In genomic region chr17:50146927-50147640, GRCh38 we compare ENCODE assay signal across 8 cellular contexts. TPM values are rescaled to one million over a fixed set of nuclear protein-coding genes. Genes with fewer than 3 reads are reported as not detected.
DNase-seq lines count a peak whose midpoint lies in the region; ATAC-seq and TF ChIP-seq lines count a peak whose summit lies in the region.

No MANE protein-coding gene starts in this region.

- ATAC-seq in right cardiac atrium: peak in 1 of 2 donors; percentile 3
- ATAC-seq in stimulated activated memory B cell treated with anti-CD40 and anti-IgM and Interleukin-4, amounts not matched to agents 10 μg/mL and 1 μg/mL and 100 μg/mL, for 72 hours: no peak
- ATAC-seq in HG03097 (IDR thresholded peaks at IDR 0.05; ENCODE audit: low FRiP score, unreplicated experiment): no peak

- H3K27ac ChIP-seq in right cardiac atrium (ENCODE audit: low read length) (peak overlapping the region; percentile 73), WERI-Rb-1 (no peak overlapping the region; the same call in 1 of the 2 replicates)

- DNase-seq in activated T-helper 1 cell treated with anti-CD3 and anti-CD28 coated beads, Interleukin-12 subunit alpha, Interleukin-12 subunit beta, Interleukin-2, Interleukin-4 antibody, amounts not matched to agents 30 ng/mL and 10 ng/mL and 1 ng/mL, durations not matched to agents 14 hours and 24 hours and 36 hours (ENCODE audit: low spot score): no peak
- DNase-seq in right cardiac atrium (peak in 2 of 3 donors; percentile 79 to 83), NCI-H510A treated with DMSO at 0.1 percent for 48 hours (lab: John Stamatoyannopoulos, UW) (no peak), WERI-Rb-1 (no peak), ecto neural progenitor cell (ENCODE audit: low spot score) (no peak)

- H3K36me3 Mint-ChIP-seq in activated T-helper 1 cell treated with anti-CD3 and anti-CD28 coated beads, Interleukin-12 subunit alpha, Interleukin-12 subunit beta, Interleukin-2, Interleukin-4 antibody, amounts not matched to agents 30 ng/mL and 10 ng/mL and 1 ng/mL, durations not matched to agents 14 hours and 24 hours and 36 hours (ENCODE audit: low read depth): peaks cover 42% of the 10 kb centered on the region
- H3K36me3 Mint-ChIP-seq in stimulated activated memory B cell treated with anti-CD40 and anti-IgM and Interleukin-4, amounts not matched to agents 10 μg/mL and 1 μg/mL and 100 μg/mL, for 72 hours: peaks cover 66% of the 10 kb centered on the region

- H3K4me1 ChIP-seq in right cardiac atrium (ENCODE audit: control insufficient read depth, insufficient read depth, low read length): peaks cover 12% of the 10 kb centered on the region

- peaks cover 65% of the 10 kb centered on the region for H3K4me1 Mint-ChIP-seq in activated T-helper 1 cell treated with anti-CD3 and anti-CD28 coated beads, Interleukin-12 subunit alpha, Interleukin-12 subunit beta, Interleukin-2, Interleukin-4 antibody, amounts not matched to agents 30 ng/mL and 10 ng/mL and 1 ng/mL, durations not matched to agents 14 hours and 24 hours and 36 hours (ENCODE audit: low read depth)
- peaks cover 58% of the 10 kb centered on the region for H3K4me1 Mint-ChIP-seq in stimulated activated memory B cell treated with anti-CD40 and anti-IgM and Interleukin-4, amounts not matched to agents 10 μg/mL and 1 μg/mL and 100 μg/mL, for 72 hours

- 17% methylated on average over 14 of the region's 14 CpGs for WGBS in right cardiac atrium

- intact Hi-C loops in activated T-helper 1 cell treated with anti-CD3 and anti-CD28 coated beads, Interleukin-12 subunit alpha, Interleukin-12 subunit beta, Interleukin-2, Interleukin-4 antibody, amounts not matched to agents 30 ng/mL and 10 ng/mL and 1 ng/mL, durations not matched to agents 14 hours and 24 hours and 36 hours (cut with micrococcal nuclease): no loop called here
- intact Hi-C loops in right cardiac atrium (cut with DNase I): no loop called here

- peaks cover 60% of the 10 kb centered on the region for H3K36me3 ChIP-seq in WERI-Rb-1

- no peaks in the 10 kb centered on the region for H3K9me3 Mint-ChIP-seq in activated T-helper 1 cell treated with anti-CD3 and anti-CD28 coated beads, Interleukin-12 subunit alpha, Interleukin-12 subunit beta, Interleukin-2, Interleukin-4 antibody, amounts not matched to agents 30 ng/mL and 10 ng/mL and 1 ng/mL, durations not matched to agents 14 hours and 24 hours and 36 hours
- no peaks in the 10 kb centered on the region for H3K9me3 Mint-ChIP-seq in stimulated activated memory B cell treated with anti-CD40 and anti-IgM and Interleukin-4, amounts not matched to agents 10 μg/mL and 1 μg/mL and 100 μg/mL, for 72 hours

- in situ Hi-C loops in GM18951 (cut with MboI; ENCODE audit: low sequenced_read_pairs, unreplicated experiment): no loop called here

- TF ChIP-seq CTCF in WERI-Rb-1 (IDR thresholded peaks at IDR 0.05; ENCODE audit: low read depth, low read length): no peak

- no peaks in the 10 kb centered on the region for H3K27me3 Mint-ChIP-seq in activated T-helper 1 cell treated with anti-CD3 and anti-CD28 coated beads, Interleukin-12 subunit alpha, Interleukin-12 subunit beta, Interleukin-2, Interleukin-4 antibody, amounts not matched to agents 30 ng/mL and 10 ng/mL and 1 ng/mL, durations not matched to agents 14 hours and 24 hours and 36 hours (ENCODE audit: insufficient read depth)
- H3K27me3 Mint-ChIP-seq in stimulated activated memory B cell treated with anti-CD40 and anti-IgM and Interleukin-4, amounts not matched to agents 10 μg/mL and 1 μg/mL and 100 μg/mL, for 72 hours: no peaks in the 10 kb centered on the region

- H3K27me3 ChIP-seq in right cardiac atrium (ENCODE audit: control insufficient read depth, insufficient read depth) (no peaks in the 10 kb centered on the region), WERI-Rb-1 (ENCODE audit: insufficient read depth, low read depth, severe bottlenecking) (no peaks in the 10 kb centered on the region)

- peak overlapping the region; percentile 94 for H3K27ac Mint-ChIP-seq in activated T-helper 1 cell treated with anti-CD3 and anti-CD28 coated beads, Interleukin-12 subunit alpha, Interleukin-12 subunit beta, Interleukin-2, Interleukin-4 antibody, amounts not matched to agents 30 ng/mL and 10 ng/mL and 1 ng/mL, durations not matched to agents 14 hours and 24 hours and 36 hours
- peak overlapping the region; percentile 93 for H3K27ac Mint-ChIP-seq in stimulated activated memory B cell treated with anti-CD40 and anti-IgM and Interleukin-4, amounts not matched to agents 10 μg/mL and 1 μg/mL and 100 μg/mL, for 72 hours

- H3K9me3 ChIP-seq in right cardiac atrium (ENCODE audit: control insufficient read depth, low read length): no peaks in the 10 kb centered on the region
- no peaks in the 10 kb centered on the region for H3K9me3 ChIP-seq in WERI-Rb-1 (ENCODE audit: severe bottlenecking)

- peak overlapping the region; percentile 98 for H3K4me3 Mint-ChIP-seq in activated T-helper 1 cell treated with anti-CD3 and anti-CD28 coated beads, Interleukin-12 subunit alpha, Interleukin-12 subunit beta, Interleukin-2, Interleukin-4 antibody, amounts not matched to agents 30 ng/mL and 10 ng/mL and 1 ng/mL, durations not matched to agents 14 hours and 24 hours and 36 hours
- peak overlapping the region; percentile 99 for H3K4me3 Mint-ChIP-seq in stimulated activated memory B cell treated with anti-CD40 and anti-IgM and Interleukin-4, amounts not matched to agents 10 μg/mL and 1 μg/mL and 100 μg/mL, for 72 hours

- peak overlapping the region; percentile 86 for H3K4me3 ChIP-seq in right cardiac atrium (ENCODE audit: low read length)
- no peak overlapping the region for H3K4me3 ChIP-seq in WERI-Rb-1 (ENCODE audit: low read depth, low read length)

- TF ChIP-seq POLR2A in GM18951 (IDR thresholded peaks at IDR 0.05; ENCODE audit: extremely low read depth, insufficient read depth, insufficient read length): peak; percentile 9

RNA-seq across cellular contexts. Expression of gene PPP1R9B, which starts 3.4 kb away (rescaled TPM):
- 97.1 and 101 TPM in 2 replicates for total RNA-seq in activated T-helper 1 cell treated with anti-CD3 and anti-CD28 coated beads, Interleukin-12 subunit alpha, Interleukin-12 subunit beta, Interleukin-2, Interleukin-4 antibody, amounts not matched to agents 30 ng/mL and 10 ng/mL and 1 ng/mL, durations not matched to agents 14 hours and 24 hours and 36 hours
- 10 to 100 TPM; 33.2 to 40.7 (median 36.1) TPM for total RNA-seq in right cardiac atrium
- 26.5 TPM for polyA plus RNA-seq in right cardiac atrium

RNA-seq across cellular contexts. Expression of gene SAMD14, which starts 17.1 kb away (rescaled TPM):
- 1.6 and 3.6 TPM in 2 replicates for total RNA-seq in activated T-helper 1 cell treated with anti-CD3 and anti-CD28 coated beads, Interleukin-12 subunit alpha, Interleukin-12 subunit beta, Interleukin-2, Interleukin-4 antibody, amounts not matched to agents 30 ng/mL and 10 ng/mL and 1 ng/mL, durations not matched to agents 14 hours and 24 hours and 36 hours
- 1 to 10 TPM; 2.4 to 4.0 (median 3.5) TPM for total RNA-seq in right cardiac atrium
- 3.3 TPM for polyA plus RNA-seq in right cardiac atrium

RNA-seq across cellular contexts. Expression of gene SGCA, which starts 18.7 kb away (rescaled TPM):
- total RNA-seq in activated T-helper 1 cell treated with anti-CD3 and anti-CD28 coated beads, Interleukin-12 subunit alpha, Interleukin-12 subunit beta, Interleukin-2, Interleukin-4 antibody, amounts not matched to agents 30 ng/mL and 10 ng/mL and 1 ng/mL, durations not matched to agents 14 hours and 24 hours and 36 hours: 0.32 and 0.49 TPM in 2 replicates
- 100 to 1,000 TPM; 127 to 150 (median 133) TPM for total RNA-seq in right cardiac atrium
- polyA plus RNA-seq in right cardiac atrium: 156 TPM

RNA-seq across cellular contexts. Expression of gene PDK2, which starts 51.9 kb away (rescaled TPM):
- 13.7 and 16.9 TPM in 2 replicates for total RNA-seq in activated T-helper 1 cell treated with anti-CD3 and anti-CD28 coated beads, Interleukin-12 subunit alpha, Interleukin-12 subunit beta, Interleukin-2, Interleukin-4 antibody, amounts not matched to agents 30 ng/mL and 10 ng/mL and 1 ng/mL, durations not matched to agents 14 hours and 24 hours and 36 hours
- total RNA-seq in right cardiac atrium: 100 to 1,000 TPM; 167 to 219 (median 182) TPM
- 149 TPM for polyA plus RNA-seq in right cardiac atrium

RNA-seq across cellular contexts. Expression of gene COL1A1, which starts 54.3 kb away (rescaled TPM):
- total RNA-seq in activated T-helper 1 cell treated with anti-CD3 and anti-CD28 coated beads, Interleukin-12 subunit alpha, Interleukin-12 subunit beta, Interleukin-2, Interleukin-4 antibody, amounts not matched to agents 30 ng/mL and 10 ng/mL and 1 ng/mL, durations not matched to agents 14 hours and 24 hours and 36 hours: 1.2 and 2.0 TPM in 2 replicates
- total RNA-seq in right cardiac atrium: 100 to 1,000 TPM in 1 of 4 donors, 10 to 100 TPM in 3; 58.4 to 138 (median 74.3) TPM
- 24.8 TPM for polyA plus RNA-seq in right cardiac atrium

Comparison
In these comparisons a context has a peak if more than half of its experiments do, and no peak if none do; other contexts are left out.
1. DNase-seq: peak in right cardiac atrium (2 of 3); none in activated T-helper 1 cell treated with anti-CD3 and anti-CD28 coated beads, Interleukin-12 subunit alpha, Interleukin-12 subunit beta, Interleukin-2, Interleukin-4 antibody, amounts not matched to agents 30 ng/mL and 10 ng/mL and 1 ng/mL, durations not matched to agents 14 hours and 24 hours and 36 hours (single experiment), NCI-H510A treated with DMSO at 0.1 percent for 48 hours (single experiment), WERI-Rb-1 (single experiment) and ecto neural progenitor cell (single experiment).
2. RNA of gene SGCA, which starts 18.7 kb away (total RNA-seq): 127 to 150 TPM in right cardiac atrium; 0.32 to 0.49 TPM in activated T-helper 1 cell treated with anti-CD3 and anti-CD28 coated beads, Interleukin-12 subunit alpha, Interleukin-12 subunit beta, Interleukin-2, Interleukin-4 antibody, amounts not matched to agents 30 ng/mL and 10 ng/mL and 1 ng/mL, durations not matched to agents 14 hours and 24 hours and 36 hours; every median in the first group is over 10 times any median in the second.